In the genomic region with DNA sequence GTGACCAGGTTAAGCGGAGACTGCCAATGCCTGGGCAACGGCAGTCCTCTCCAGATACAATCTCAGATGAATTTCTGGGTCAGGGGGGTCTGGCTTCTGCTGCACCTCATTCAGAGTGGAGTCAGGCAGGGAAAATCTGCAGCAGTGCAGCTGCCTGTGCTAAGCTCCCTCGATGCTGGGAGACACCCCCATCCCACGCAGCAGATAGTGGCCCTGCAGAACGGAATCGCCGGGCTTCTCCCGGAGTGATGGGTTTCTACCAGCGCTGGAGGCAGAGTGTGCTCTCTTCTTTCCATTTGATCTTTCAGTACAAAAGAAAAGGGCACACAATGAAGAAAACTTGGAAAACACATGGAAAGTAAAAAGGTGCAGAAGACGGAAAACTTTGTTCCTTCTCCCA, we compare ENCODE assay signal across 31 cellular contexts.
"Had no signal": no experiment of that assay in that cellular context is flagged by ENCODE, and none has a peak within 500 bp of the region (broad histone marks: within the 10 kb centered on the region; RNA-seq: fewer than 3 reads in every experiment).

No MANE protein-coding gene starts in this region.

- H3K9me3 ChIP-seq: neutrophil, ovary, right lobe of liver, suprapubic skin, thoracic aorta, tibial artery, upper lobe of right lung had no signal

- H3K4me3 Mint-ChIP-seq: immature natural killer cell; mesothelial cell of epicardium; naive B cell; natural killer cell; nephron progenitor cell; neural progenitor cell; stimulated activated naive CD8-positive, alpha-beta T cell treated with anti-CD3 and anti-CD28 coated beads, Interleukin-15, Interleukin-2, amounts not matched to agents 100 ng/mL and 50 ng/mL, for 24 hours had no signal

- H3K27ac ChIP-seq: neural progenitor cell, neutrophil, ovary, right lobe of liver, skin epidermis, suprapubic skin, thoracic aorta, tibial artery, upper lobe of right lung had no signal

- H3K36me3 ChIP-seq: neural progenitor cell, neutrophil, ovary, right lobe of liver, suprapubic skin, thoracic aorta, tibial artery, upper lobe of right lung had no signal

- FAIRE-seq: islet of Langerhans, urothelium cell line had no signal

- H3K4me1 Mint-ChIP-seq: immature natural killer cell, mesothelial cell of epicardium had no signal

- H3K27ac Mint-ChIP-seq: immature natural killer cell; mesothelial cell of epicardium; naive B cell; natural killer cell; nephron progenitor cell; neural progenitor cell; progenitor cell of endocrine pancreas; stimulated activated naive CD8-positive, alpha-beta T cell treated with anti-CD3 and anti-CD28 coated beads, Interleukin-15, Interleukin-2, amounts not matched to agents 100 ng/mL and 50 ng/mL, for 24 hours had no signal

- H3K4me3 ChIP-seq: lung, neural progenitor cell, ovary, right lobe of liver, skin epidermis, suprapubic skin, thoracic aorta, tibial artery, upper lobe of right lung had no signal

- H3K27me3 ChIP-seq: ovary, right lobe of liver, tibial artery had no signal

- ATAC-seq: left lobe of liver, natural killer cell, right lobe of liver, upper lobe of right lung had no signal

- H3K9me3 Mint-ChIP-seq: mesothelial cell of epicardium; naive B cell; natural killer cell; nephron progenitor cell; neural progenitor cell; stimulated activated naive CD8-positive, alpha-beta T cell treated with anti-CD3 and anti-CD28 coated beads, Interleukin-15, Interleukin-2, amounts not matched to agents 100 ng/mL and 50 ng/mL, for 24 hours had no signal

- H3K36me3 Mint-ChIP-seq: immature natural killer cell, mesothelial cell of epicardium, naive B cell, natural killer cell, neural progenitor cell had no signal

- DNase-seq: head of caudate nucleus; hypothalamus; immature natural killer cell; mesendoderm; naive B cell; natural killer cell; nephron progenitor cell; occipital lobe; ovary; retina; right lobe of liver; stimulated activated CD4-positive, alpha-beta T cell treated with anti-CD3 and anti-CD28 coated beads, Interleukin-12 subunit alpha, Interleukin-12 subunit beta, amount 100 ng/mL, for 4 hours; stimulated activated CD4-positive, alpha-beta T cell treated with anti-CD3 and anti-CD28 coated beads, Interleukin-15, amount 100 ng/mL, for 24 hours; stimulated activated CD4-positive, alpha-beta T cell treated with anti-CD3 and anti-CD28 coated beads, Interleukin-2, amount 100 ng/mL, for 24 hours; stimulated activated CD4-positive, alpha-beta T cell treated with anti-CD3 and anti-CD28 coated beads, Interleukin-4, amount 100 ng/mL, for 1 hour; stimulated activated naive CD4-positive, alpha-beta T cell; tibial artery; trophoblast cell; upper lobe of right lung had no signal

- H3K9ac ChIP-seq: neural progenitor cell had no signal
